ENCODE assay signal across 8 cellular contexts in the genomic region with DNA sequence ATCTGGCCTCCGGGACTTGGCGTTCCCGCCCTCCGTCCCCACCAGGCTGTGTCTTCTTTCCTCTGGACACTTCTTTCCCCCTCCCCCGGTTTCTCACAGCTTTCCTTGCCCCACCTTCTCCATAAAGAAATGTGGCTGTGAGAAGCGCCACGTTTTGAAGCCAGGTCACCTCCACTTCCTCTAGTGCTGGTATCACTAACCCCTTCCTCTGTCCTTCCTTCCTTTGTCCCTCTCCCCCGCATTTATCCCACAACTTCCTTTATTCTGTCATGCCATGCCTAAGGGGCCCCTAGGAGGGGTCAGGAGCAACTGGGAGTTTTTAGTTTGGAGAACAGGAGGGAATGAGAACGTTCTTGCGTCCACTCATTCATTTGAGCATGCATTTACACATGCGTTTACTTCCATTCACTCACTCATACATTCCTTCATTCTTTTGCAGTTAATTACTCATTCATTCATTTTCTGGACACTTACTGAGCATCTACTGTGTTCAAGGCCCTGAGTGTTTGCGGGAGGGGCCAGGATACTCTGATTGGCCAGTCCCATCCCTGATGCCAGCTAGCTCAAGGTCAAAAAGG. TPM values are rescaled to one million over a fixed set of nuclear protein-coding genes. Genes with fewer than 3 reads are reported as not detected.
DNase-seq lines count a peak whose midpoint lies in the region; ATAC-seq and TF ChIP-seq lines count a peak whose summit lies in the region.

No MANE protein-coding gene starts in this region.

- H3K9me3 ChIP-seq in breast epithelium: no peaks in the 10 kb centered on the region
- H3K9me3 ChIP-seq in mucosa of descending colon: no peaks in the 10 kb centered on the region

- H3K36me3 ChIP-seq in BJ (ENCODE audit: control insufficient read depth, insufficient read depth, low read length): no peaks in the 10 kb centered on the region
- no peaks in the 10 kb centered on the region for H3K36me3 ChIP-seq in breast epithelium
- H3K36me3 ChIP-seq in mucosa of descending colon (ENCODE audit: low read depth): no peaks in the 10 kb centered on the region

- POLR2A ChIA-PET in BJ (lab: Charles Lee): no interaction called here

- TF ChIP-seq POLR2A in breast epithelium (IDR thresholded peaks at IDR 0.05): no peak
- no peak for TF ChIP-seq POLR2A in erythroblast (IDR thresholded peaks at IDR 0.05; ENCODE audit: low read length)

- TF ChIP-seq CTCF in BJ (IDR thresholded peaks at IDR 0.05; ENCODE audit: insufficient read depth, low read depth, low read length) (no peak), breast epithelium (IDR thresholded peaks at IDR 0.05) (no peak), mucosa of descending colon (IDR thresholded peaks at IDR 0.05) (no peak)

- H3K4me3 ChIP-seq in BJ (ENCODE audit: low read depth, low read length) (peak overlapping the region; percentile 35), breast epithelium (peak overlapping the region; percentile 47 to 70 (median 56)), mucosa of descending colon (peak overlapping the region; percentile 11)

- intact Hi-C loops in breast epithelium (cut with DNase I; ENCODE audit: low total_unique reads): no loop called here
- intact Hi-C loops in mucosa of descending colon (cut with DNase I, micrococcal nuclease): no loop called here

- DNase-seq in BJ (ENCODE audit: low read depth): peak; percentile 3
- peak; percentile 91 to 95 for DNase-seq in Kasumi-1 (lab: John Stamatoyannopoulos, UW)
- no peak for DNase-seq in breast epithelium (ENCODE audit: low spot score in 2 of 2)
- peak in 1 of 3 donors; percentile 40 for DNase-seq in mucosa of descending colon
- DNase-seq in erythroblast (lab: John Stamatoyannopoulos, UW): no peak
- DNase-seq in stimulated activated CD4-positive, alpha-beta T cell treated with anti-CD3 and anti-CD28 coated beads, Interleukin-15, amount 100 ng/mL, for 24 hours: no peak
- DNase-seq in NCI-H1105 (lab: John Stamatoyannopoulos, UW): no peak

- peak overlapping the region; percentile 54 to 75 for H3K27ac ChIP-seq in breast epithelium

- CTCF ChIA-PET in BJ (lab: Yijun Ruan, JAX): no interaction called here

- peak; percentile 8 for ATAC-seq in mucosa of descending colon
- ATAC-seq in GM19455 (IDR thresholded peaks at IDR 0.05; ENCODE audit: unreplicated experiment): no peak

- H3K27me3 ChIP-seq in BJ (ENCODE audit: control insufficient read depth, insufficient read depth, low read length) (no peaks in the 10 kb centered on the region), breast epithelium (no peaks in the 10 kb centered on the region)

- H3K4me1 ChIP-seq in breast epithelium (no peaks in the 10 kb centered on the region), mucosa of descending colon (ENCODE audit: low read depth) (peaks cover 14% of the 10 kb centered on the region)

RNA-seq across cellular contexts. Expression of a gene that starts 5.0 kb away (rescaled TPM):
- 1.5 and 2.4 TPM in 2 replicates for polyA plus RNA-seq in BJ (2011; rRNA removed)
- 2.1 and 2.7 TPM in 2 replicates for polyA minus RNA-seq in BJ (2011; rRNA and poly(A)+ RNA removed)
- total RNA-seq in breast epithelium (1 to 10 TPM; 1.6 to 7.3 (median 1.8) TPM), mucosa of descending colon (100 to 1,000 TPM in 1 of 3 donors, 10 to 100 TPM in 2; 54.7 to 122 (median 62.2) TPM)

Comparison
In these comparisons a context has a peak if more than half of its experiments do, and no peak if none do; other contexts are left out.
1. DNase-seq: peak in BJ (single experiment) and Kasumi-1 (2 of 2); none in breast epithelium (0 of 2), erythroblast (0 of 2), stimulated activated CD4-positive, alpha-beta T cell treated with anti-CD3 and anti-CD28 coated beads, Interleukin-15, amount 100 ng/mL, for 24 hours (single experiment) and NCI-H1105 (single experiment).
2. RNA of a gene that starts 5.0 kb away (total RNA-seq): 54.7 to 122 TPM in mucosa of descending colon; 1.6 to 7.3 TPM in breast epithelium; every median in the first group is over 4 times any median in the second.
3. Peak in every context shown above with its lines, with median percentiles within 50 percentile points of each other: H3K4me3 ChIP-seq.